ENCODE assay signal across 1 cellular context in genomic region chr2:60549250-60550150, GRCh38.
A peak's percentile ranks its signal among the peaks of the same experiment; 100 is the strongest.
TF ChIP-seq lines count a peak whose summit lies in the region.

No MANE protein-coding gene starts in this region.

TF ChIP-seq in HEK293, 187 proteins besides CTCF, POLR2A, EP300 and RAD21 (continued from another document):
- TF ChIP-seq PRDM1 (tag by site-specific recombination; IDR thresholded peaks at IDR 0.05) (peak; percentile 29; the same call in 1 of the 2 replicates), ZNF555 (tag by site-specific recombination; conservative IDR thresholded peaks at IDR 0.05) (no peak), REST (tag by site-specific recombination; IDR thresholded peaks at IDR 0.05) (0 out of 2 replicates have a peak, but pooled peaks have one; percentile 8), ZBTB20 (tag by site-specific recombination; IDR thresholded peaks at IDR 0.05) (peak; percentile 54; the same call in 1 of the 2 replicates), ZNF202 (tag by site-specific recombination; IDR thresholded peaks at IDR 0.05; ENCODE audit: borderline replicate concordance) (no peak), ZFP37 (tag by site-specific recombination; IDR thresholded peaks at IDR 0.05) (peak; percentile 19; the same call in 1 of the 2 replicates), ZNF37A (tag by site-specific recombination; IDR thresholded peaks at IDR 0.05) (no peak), ZNF140 (tag by site-specific recombination; IDR thresholded peaks at IDR 0.05) (no peak), GLIS1 (tag by site-specific recombination; IDR thresholded peaks at IDR 0.05) (peak; percentile 18; the same call in 1 of the 2 replicates), ZSCAN30 (tag by site-specific recombination; IDR thresholded peaks at IDR 0.05) (peak; percentile 77), ZFHX2 (tag by site-specific recombination; conservative IDR thresholded peaks at IDR 0.05) (no peak), MZF1 (tag by site-specific recombination; IDR thresholded peaks at IDR 0.05; ENCODE audit: borderline replicate concordance) (no peak), ZBTB48 (tag by site-specific recombination; IDR thresholded peaks at IDR 0.05) (peak; percentile 86; the same call in 1 of the 2 replicates)
